ENCODE assay signal across 1 cellular context in the genomic region with DNA sequence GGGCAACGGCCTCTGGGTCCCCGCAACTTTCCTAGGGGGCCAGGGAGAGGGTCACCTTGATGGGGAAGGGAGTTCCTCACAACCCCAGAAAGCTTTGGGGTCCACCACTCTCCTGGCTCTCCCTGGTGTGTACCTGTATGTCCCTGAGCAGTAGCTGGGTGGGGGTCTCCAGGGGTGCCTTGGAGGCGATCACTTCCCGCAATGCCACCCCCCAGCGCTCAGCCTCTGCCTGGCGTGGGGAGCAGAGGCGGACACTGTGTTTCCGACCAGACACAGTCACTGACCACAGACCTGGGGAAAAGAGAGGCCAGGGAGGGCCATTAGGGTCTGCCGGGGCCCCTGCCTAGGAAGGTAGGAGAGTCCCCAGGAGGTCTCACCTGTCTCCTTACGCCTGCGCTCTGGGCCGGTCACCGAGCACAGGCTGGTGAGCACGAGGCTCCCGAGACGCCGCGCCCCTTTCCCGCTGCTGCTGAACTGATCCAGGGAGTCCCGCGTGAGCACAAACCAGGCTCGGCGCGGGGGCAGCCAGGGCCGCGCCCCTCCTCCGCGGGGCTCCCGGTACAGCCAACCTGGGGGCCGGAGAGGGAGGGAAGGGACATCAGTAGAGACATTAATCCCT.
TF ChIP-seq lines count a peak whose summit lies in the region.

No MANE protein-coding gene starts in this region.

TF ChIP-seq in HCT116, 20 proteins besides CTCF, POLR2A, EP300 and RAD21 (continued from another document):
- TF ChIP-seq, protein P1, sequence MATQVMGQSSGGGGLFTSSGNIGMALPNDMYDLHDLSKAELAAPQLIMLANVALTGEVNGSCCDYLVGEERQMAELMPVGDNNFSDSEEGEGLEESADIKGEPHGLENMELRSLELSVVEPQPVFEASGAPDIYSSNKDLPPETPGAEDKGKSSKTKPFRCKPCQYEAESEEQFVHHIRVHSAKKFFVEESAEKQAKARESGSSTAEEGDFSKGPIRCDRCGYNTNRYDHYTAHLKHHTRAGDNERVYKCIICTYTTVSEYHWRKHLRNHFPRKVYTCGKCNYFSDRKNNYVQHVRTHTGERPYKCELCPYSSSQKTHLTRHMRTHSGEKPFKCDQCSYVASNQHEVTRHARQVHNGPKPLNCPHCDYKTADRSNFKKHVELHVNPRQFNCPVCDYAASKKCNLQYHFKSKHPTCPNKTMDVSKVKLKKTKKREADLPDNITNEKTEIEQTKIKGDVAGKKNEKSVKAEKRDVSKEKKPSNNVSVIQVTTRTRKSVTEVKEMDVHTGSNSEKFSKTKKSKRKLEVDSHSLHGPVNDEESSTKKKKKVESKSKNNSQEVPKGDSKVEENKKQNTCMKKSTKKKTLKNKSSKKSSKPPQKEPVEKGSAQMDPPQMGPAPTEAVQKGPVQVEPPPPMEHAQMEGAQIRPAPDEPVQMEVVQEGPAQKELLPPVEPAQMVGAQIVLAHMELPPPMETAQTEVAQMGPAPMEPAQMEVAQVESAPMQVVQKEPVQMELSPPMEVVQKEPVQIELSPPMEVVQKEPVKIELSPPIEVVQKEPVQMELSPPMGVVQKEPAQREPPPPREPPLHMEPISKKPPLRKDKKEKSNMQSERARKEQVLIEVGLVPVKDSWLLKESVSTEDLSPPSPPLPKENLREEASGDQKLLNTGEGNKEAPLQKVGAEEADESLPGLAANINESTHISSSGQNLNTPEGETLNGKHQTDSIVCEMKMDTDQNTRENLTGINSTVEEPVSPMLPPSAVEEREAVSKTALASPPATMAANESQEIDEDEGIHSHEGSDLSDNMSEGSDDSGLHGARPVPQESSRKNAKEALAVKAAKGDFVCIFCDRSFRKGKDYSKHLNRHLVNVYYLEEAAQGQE (IDR thresholded peaks at IDR 0.05; ENCODE audit: low read depth): no peak
- no peak for TF ChIP-seq POLR2AphosphoS5 (IDR thresholded peaks at IDR 0.05; ENCODE audit: low read depth, low read length)
- no peak for TF ChIP-seq ZFX (IDR thresholded peaks at IDR 0.05)
- no peak for TF ChIP-seq ZNF274 (IDR thresholded peaks at IDR 0.05; ENCODE audit: low read depth, low read length)
- TF ChIP-seq EZH2 (IDR thresholded peaks at IDR 0.05): no peak
- no peak for TF ChIP-seq SIN3A (IDR thresholded peaks at IDR 0.05; ENCODE audit: low read depth)
- no peak for TF ChIP-seq EGR1 (IDR thresholded peaks at IDR 0.05; ENCODE audit: low read depth)
- TF ChIP-seq CEBPB (IDR thresholded peaks at IDR 0.05; ENCODE audit: low read depth): no peak
- TF ChIP-seq FOSL1 (IDR thresholded peaks at IDR 0.05; ENCODE audit: low read depth): no peak
- TF ChIP-seq ZBTB33 (IDR thresholded peaks at IDR 0.05; ENCODE audit: extremely low read depth, insufficient replicate concordance, low read length): no peak
